15 cellular contexts compared by ENCODE assay signal in the genomic region with DNA sequence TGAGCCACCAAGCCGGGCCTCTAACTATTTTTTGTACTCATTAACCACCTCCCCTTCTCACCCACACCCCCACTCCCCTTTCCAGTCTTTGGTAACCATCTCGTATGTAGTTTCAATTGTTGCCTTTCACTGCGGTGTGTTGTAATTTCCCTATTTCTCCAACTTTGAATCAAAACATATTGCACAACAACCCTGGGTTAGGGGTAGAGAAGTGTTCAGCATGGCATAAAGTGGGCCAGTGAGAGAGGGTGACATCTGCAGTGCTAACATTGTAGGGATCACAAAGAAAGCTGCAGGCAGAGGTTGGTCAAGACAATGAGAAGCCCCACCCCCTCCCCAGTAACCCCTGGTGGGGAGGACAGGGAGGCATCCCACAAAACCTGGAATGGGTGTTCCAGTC.
"Had no signal": no experiment of that assay in that cellular context is flagged by ENCODE, and none has a peak within 500 bp of the region (broad histone marks: within the 10 kb centered on the region; RNA-seq: fewer than 3 reads in every experiment).

No MANE protein-coding gene starts in this region.

- H3K4me1 ChIP-seq: left lung, parathyroid adenoma, tibial artery, uterus had no signal

- H3K9ac ChIP-seq: parathyroid adenoma had no signal

- DNase-seq: activated CD4-positive, alpha-beta T cell treated with anti-CD3 and anti-CD28 coated beads, Interleukin-2, amount 50 U/mL, for 4 hours; activated naive CD4-positive, alpha-beta T cell; activated naive CD8-positive, alpha-beta T cell treated with anti-CD3 and anti-CD28 coated beads, Interleukin-2, amount 50 U/mL, for 24 hours; activated T-cell treated with anti-CD3 and anti-CD28 coated beads for 4 hours; dorsolateral prefrontal cortex; endodermal cell; left lung; mammary epithelial cell; naive B cell; tibial artery; uterus had no signal

- H3K79me2 ChIP-seq: parathyroid adenoma had no signal

- H3K36me3 ChIP-seq: cardiac muscle cell, left lung, tibial artery, uterus had no signal

- H2AFZ ChIP-seq: parathyroid adenoma had no signal

- ATAC-seq: activated CD4-positive, CD25-positive, alpha-beta regulatory T cell treated with anti-CD3 and anti-CD28 coated beads, Interleukin-2, amount 50 U/mL, for 24 hours; activated naive CD8-positive, alpha-beta T cell treated with anti-CD3 and anti-CD28 coated beads, Interleukin-2, amount 50 U/mL, for 24 hours; left lung; stimulated activated effector memory CD8-positive, alpha-beta T cell treated with anti-CD3 and anti-CD28 coated beads, Interleukin-12 subunit alpha, Interleukin-12 subunit beta, amount 100 ng/mL, for 72 hours had no signal

- H3K27me3 ChIP-seq: cardiac muscle cell, dorsolateral prefrontal cortex, left lung, tibial artery, uterus had no signal

- H3K4me3 ChIP-seq: cardiac muscle cell, dorsolateral prefrontal cortex, left lung, tibial artery, uterus had no signal

- H3K27ac ChIP-seq: cardiac muscle cell, dorsolateral prefrontal cortex, left lung, parathyroid adenoma, tibial artery, uterus had no signal

- H3K9me3 ChIP-seq: uterus had no signal
